10 cellular contexts compared by ENCODE assay signal in genomic region chr6:37130704-37131103, GRCh38. TPM values are rescaled to one million over a fixed set of nuclear protein-coding genes. Genes with fewer than 3 reads are reported as not detected.
A peak's percentile ranks its signal among the peaks of the same experiment; 100 is the strongest.
DNase-seq lines count a peak whose midpoint lies in the region; ATAC-seq, FAIRE-seq and TF ChIP-seq lines count a peak whose summit lies in the region.
"Had no signal": no experiment of that assay in that cellular context is flagged by ENCODE, and none has a peak within 500 bp of the region (broad histone marks: within the 10 kb centered on the region; RNA-seq: fewer than 3 reads in every experiment).

No MANE protein-coding gene starts in this region.

- no peak overlapping the region for H3K18ac ChIP-seq in H1 (ENCODE audit: extremely low read depth, low read length)
- H3K18ac ChIP-seq in mesendoderm (ENCODE audit: low read length) = peak overlapping the region; percentile 11

- peaks cover under 1% of the 10 kb centered on the region; the same call in 1 of the 2 replicates for H3K23me2 ChIP-seq in H1 (ENCODE audit: low read depth, low read length)

- no peak overlapping the region for H3K27ac ChIP-seq in H1 (ENCODE audit: low read depth, low read length)
- H3K27ac ChIP-seq in mesendoderm (ENCODE audit: low read depth, low read length) = no peak overlapping the region
- H3K27ac ChIP-seq: BLaER1 had no signal

- H3K4me1 ChIP-seq in H1 (replicated peaks in 1 of 4; ENCODE audit: control insufficient read depth in 3 of 4, insufficient read depth in 4 of 4, low read length in 3 of 4) = peaks cover 22 to 49% (median 34%) of the 10 kb centered on the region in 4 experiments
- peaks cover 26% of the 10 kb centered on the region for H3K4me1 ChIP-seq in mesendoderm (ENCODE audit: control insufficient read depth, low read depth, low read length)
- H3K4me1 ChIP-seq: BLaER1 had no signal

- H3K9me3 ChIP-seq in H1 (ENCODE audit: insufficient read depth in 2 of 2, low read depth in 1 of 2, low read length in 1 of 2) = no peaks in the 10 kb centered on the region
- H3K9me3 ChIP-seq: BLaER1 had no signal

- peaks cover 10% of the 10 kb centered on the region for H3K4me1 Mint-ChIP-seq in activated naive CD8-positive, alpha-beta T cell treated with anti-CD3 and anti-CD28 coated beads, Interleukin-2, amount 10 ng/mL, durations not matched to agents 7 days and 5 days
- peaks cover 16% of the 10 kb centered on the region for H3K4me1 Mint-ChIP-seq in activated naive CD8-positive, alpha-beta T cell treated with anti-CD3 and anti-CD28 coated beads, Interleukin-2, amount 50 U/mL, for 24 hours

- FAIRE-seq in H1 (lab: Jason Lieb, UNC) (no peak), H54 (lab: Jason Lieb, UNC) (no peak)

- H3K4me3 ChIP-seq in H1 (ENCODE audit: extremely low read depth in 1 of 4, insufficient read depth in 2 of 4, low read depth in 3 of 4, low read length in 4 of 4) (no peak overlapping the region), mesendoderm (ENCODE audit: low read length) (no peak overlapping the region)
- H3K4me3 ChIP-seq: BLaER1 had no signal

- no peak overlapping the region for H3K23ac ChIP-seq in H1 (ENCODE audit: insufficient read length)
- H3K23ac ChIP-seq in mesendoderm (ENCODE audit: low read length) = no peak overlapping the region

- H2AK5ac ChIP-seq in H1 (ENCODE audit: low read depth, low read length) (no peak overlapping the region), mesendoderm (ENCODE audit: low read length) (no peak overlapping the region)

- no peak overlapping the region for H4K91ac ChIP-seq in H1 (replicated peaks; ENCODE audit: insufficient read length, low read length)

- WGBS in H1 (ENCODE audit: extremely low coverage in 1 of 2, insufficient coverage in 1 of 2, insufficient read length in 1 of 2, insufficient replicate concordance in 2 of 2, low coverage in 1 of 2, low lambda C conversion rate in 2 of 2, missing lambda C conversion rate in 1 of 2), 2 experiments = 94% methylated on average over 3 of the region's 3 CpGs; no CpG with 5 or more reads in 1 of the 2 experiments
- no CpG with 5 or more reads among the region's 3 CpGs for WGBS in mesendoderm (ENCODE audit: extremely low coverage, insufficient coverage, low lambda C conversion rate)

- CTCF ChIA-PET in H1 (lab: Charles Lee; ENCODE audit: partially characterized antibody) = interaction anchor here (0.7 to 5.1 kb wide), 13 partner anchors 10 to 113 kb away, joined by 3 to 39 read pairs (median 5); partner anchors contain the start of gene PIM1

- H3K79me1 ChIP-seq in H1 (ENCODE audit: low read depth, low read length) = peaks cover 8% of the 10 kb centered on the region; the same call in 1 of the 2 replicates
- peaks cover 3% of the 10 kb centered on the region for H3K79me1 ChIP-seq in mesendoderm (ENCODE audit: low read length)

- no peak for TF ChIP-seq CTCF in H1 (IDR thresholded peaks at IDR 0.05; ENCODE audit: control extremely low read depth in 1 of 3, insufficient read depth in 1 of 3, low read depth in 1 of 3, low read length in 3 of 3)

- H3K36me3 Mint-ChIP-seq in activated naive CD8-positive, alpha-beta T cell treated with anti-CD3 and anti-CD28 coated beads, Interleukin-2, amount 10 ng/mL, durations not matched to agents 7 days and 5 days = no peaks in the 10 kb centered on the region
- H3K36me3 Mint-ChIP-seq in activated naive CD8-positive, alpha-beta T cell treated with anti-CD3 and anti-CD28 coated beads, Interleukin-2, amount 50 U/mL, for 24 hours (ENCODE audit: low read depth) = no peaks in the 10 kb centered on the region

- H3K14ac ChIP-seq in H1 (ENCODE audit: insufficient read length) = no peak overlapping the region

- H2BK15ac ChIP-seq in H1 (ENCODE audit: low read length) (no peak overlapping the region), mesendoderm (replicated peaks; ENCODE audit: low read depth) (no peak overlapping the region)

- ATAC-seq in activated naive CD8-positive, alpha-beta T cell treated with anti-CD3 and anti-CD28 coated beads, Interleukin-2, amount 10 ng/mL, durations not matched to agents 7 days and 5 days (ENCODE audit: low read depth) = no peak
- no peak for ATAC-seq in activated naive CD8-positive, alpha-beta T cell treated with anti-CD3 and anti-CD28 coated beads, Interleukin-2, amount 50 U/mL, for 24 hours
- ATAC-seq in HG03135 (IDR thresholded peaks at IDR 0.05; ENCODE audit: unreplicated experiment) = no peak

- no peak overlapping the region for H2BK20ac ChIP-seq in H1 (ENCODE audit: low read length)

- peaks cover 9% of the 10 kb centered on the region for H3K27me3 Mint-ChIP-seq in activated naive CD8-positive, alpha-beta T cell treated with anti-CD3 and anti-CD28 coated beads, Interleukin-2, amount 10 ng/mL, durations not matched to agents 7 days and 5 days
- H3K27me3 Mint-ChIP-seq in activated naive CD8-positive, alpha-beta T cell treated with anti-CD3 and anti-CD28 coated beads, Interleukin-2, amount 50 U/mL, for 24 hours = peaks cover 5% of the 10 kb centered on the region

- H3K36me3 ChIP-seq in H1 (ENCODE audit: control insufficient read depth in 2 of 4, insufficient read depth in 4 of 4, low read length in 3 of 4) (peaks cover 0 to 45% (median 1%) of the 10 kb centered on the region in 4 experiments; a peak in 2 of 8 replicates), mesendoderm (ENCODE audit: control insufficient read depth, insufficient read depth, low read length) (no peaks in the 10 kb centered on the region)
- H3K36me3 ChIP-seq: BLaER1 had no signal

- no peak overlapping the region for H2AFZ ChIP-seq in H1 (ENCODE audit: low read length)

- H3K9ac ChIP-seq in H1 (replicated peaks in 1 of 4; ENCODE audit: extremely low read depth in 1 of 4, low read depth in 3 of 4, low read length in 3 of 4) (no peak overlapping the region), mesendoderm (ENCODE audit: low read length) (peak overlapping the region; percentile 18)
- H3K9ac ChIP-seq: BLaER1 had no signal

- H2BK12ac ChIP-seq in H1 (ENCODE audit: low read depth, low read length) = peak overlapping the region; percentile 20; the same call in 1 of the 2 replicates

- no peak overlapping the region for H4K5ac ChIP-seq in H1 (ENCODE audit: insufficient read length, low read depth, low read length)
- H4K5ac ChIP-seq in mesendoderm (ENCODE audit: low read length) = no peak overlapping the region

- H2BK5ac ChIP-seq in H1 (ENCODE audit: low read depth, low read length) = no peak overlapping the region
- H2BK5ac ChIP-seq in mesendoderm (ENCODE audit: low read length) = peak overlapping the region; percentile 11

- POLR2A ChIA-PET in activated naive CD8-positive, alpha-beta T cell treated with anti-CD3 and anti-CD28 coated beads, Interleukin-2, amount 10 ng/mL, durations not matched to agents 7 days and 5 days (lab: Charles Lee) = no interaction called here
- POLR2A ChIA-PET in H1 (lab: Charles Lee; ENCODE audit: partially characterized antibody) = interaction anchor here (0.7 to 39.1 kb wide), 7 partner anchors 9 to 90 kb away, joined by 3 to 1024 read pairs (median 4); partner anchors contain the start of gene PIM1

- no peak overlapping the region for H2BK120ac ChIP-seq in H1 (replicated peaks; ENCODE audit: low read depth, low read length)
- peak overlapping the region; percentile 54 for H2BK120ac ChIP-seq in mesendoderm (ENCODE audit: low read depth, low read length)

- no peak overlapping the region for H3K4me3 Mint-ChIP-seq in activated naive CD8-positive, alpha-beta T cell treated with anti-CD3 and anti-CD28 coated beads, Interleukin-2, amount 10 ng/mL, durations not matched to agents 7 days and 5 days
- no peak overlapping the region for H3K4me3 Mint-ChIP-seq in activated naive CD8-positive, alpha-beta T cell treated with anti-CD3 and anti-CD28 coated beads, Interleukin-2, amount 50 U/mL, for 24 hours

- no peak for TF ChIP-seq RAD21 in H1 (IDR thresholded peaks at IDR 0.05 in 1 of 2, conservative IDR thresholded peaks at IDR 0.05 in 1 of 2; ENCODE audit: low read depth in 2 of 2, low read length in 2 of 2)

- no peaks in the 10 kb centered on the region for H3K9me3 Mint-ChIP-seq in activated naive CD8-positive, alpha-beta T cell treated with anti-CD3 and anti-CD28 coated beads, Interleukin-2, amount 10 ng/mL, durations not matched to agents 7 days and 5 days
- H3K9me3 Mint-ChIP-seq in activated naive CD8-positive, alpha-beta T cell treated with anti-CD3 and anti-CD28 coated beads, Interleukin-2, amount 50 U/mL, for 24 hours = no peaks in the 10 kb centered on the region

- H3K27me3 ChIP-seq in H1 (replicated peaks in 1 of 4; ENCODE audit: control insufficient read depth in 3 of 4, extremely low read depth in 1 of 4, insufficient read depth in 3 of 4, low read length in 3 of 4) = no peaks in the 10 kb centered on the region
- no peaks in the 10 kb centered on the region for H3K27me3 ChIP-seq in mesendoderm (ENCODE audit: insufficient read depth, low read length, poor library complexity)
- H3K27me3 ChIP-seq: BLaER1 had no signal

- H3K56ac ChIP-seq in H1 (replicated peaks; ENCODE audit: insufficient read length, low read depth, low read length) = no peak overlapping the region
- peak overlapping the region; percentile 74 for H3K56ac ChIP-seq in mesendoderm (ENCODE audit: low read length)

- peaks cover 11 to 64% of the 10 kb centered on the region in 2 experiments for H3K79me2 ChIP-seq in H1 (ENCODE audit: control insufficient read depth in 1 of 2, insufficient read depth in 2 of 2, low read length in 2 of 2)
- peaks cover 17% of the 10 kb centered on the region for H3K79me2 ChIP-seq in mesendoderm (ENCODE audit: control insufficient read depth, insufficient read depth, low read length)

- no peak for DNase-seq in activated naive CD8-positive, alpha-beta T cell treated with anti-CD3 and anti-CD28 coated beads, Interleukin-2, amount 10 ng/mL, durations not matched to agents 7 days and 5 days
- DNase-seq in activated naive CD8-positive, alpha-beta T cell treated with anti-CD3 and anti-CD28 coated beads, Interleukin-2, amount 50 U/mL, for 24 hours = no peak
- no peak for DNase-seq in H1 (ENCODE audit: low read depth in 1 of 2, low spot score in 2 of 2)
- DNase-seq in mesendoderm = no peak
- DNase-seq in H54 (ENCODE audit: insufficient read length, low spot score) = no peak
- DNase-seq in pons (ENCODE audit: low spot score) = no peak
- no peak for DNase-seq in COR-L47 (lab: John Stamatoyannopoulos, UW)
- DNase-seq: effector CD4-positive, alpha-beta T cell had no signal

- H3K27ac Mint-ChIP-seq in activated naive CD8-positive, alpha-beta T cell treated with anti-CD3 and anti-CD28 coated beads, Interleukin-2, amount 10 ng/mL, durations not matched to agents 7 days and 5 days = peak overlapping the region; percentile 61
- H3K27ac Mint-ChIP-seq in activated naive CD8-positive, alpha-beta T cell treated with anti-CD3 and anti-CD28 coated beads, Interleukin-2, amount 50 U/mL, for 24 hours = no peak overlapping the region

- peaks cover 0 to 1% of the 10 kb centered on the region in 2 experiments for H4K20me1 ChIP-seq in H1 (replicated peaks in 1 of 2; ENCODE audit: control insufficient read depth in 1 of 2, insufficient read depth in 2 of 2, low read length in 2 of 2)
- H4K20me1 ChIP-seq: BLaER1 had no signal

- H3K4ac ChIP-seq in H1 (replicated peaks; ENCODE audit: insufficient read length, low read depth, low read length) (no peak overlapping the region), mesendoderm (ENCODE audit: low read depth, low read length) (peak overlapping the region; percentile 40)

- TF ChIP-seq POLR2A in H1 (IDR thresholded peaks at IDR 0.05; ENCODE audit: control extremely low read depth in 1 of 2, low read depth in 2 of 2, low read length in 2 of 2) = no peak
- TF ChIP-seq POLR2A in H54 (IDR thresholded peaks at IDR 0.05; ENCODE audit: low read depth, low read length) = no peak

- no peak for TF ChIP-seq EP300 in H1 (IDR thresholded peaks at IDR 0.05; ENCODE audit: borderline replicate concordance in 1 of 2, low read depth in 2 of 2, low read length in 2 of 2)

- H4K8ac ChIP-seq in H1 (ENCODE audit: extremely low read depth, insufficient read depth, low read length) (no peak overlapping the region), mesendoderm (ENCODE audit: low read depth, low read length) (no peak overlapping the region)

- no peak overlapping the region; a peak in 1 of 4 replicates for H3K4me2 ChIP-seq in H1 (ENCODE audit: insufficient read depth in 1 of 2, low read depth in 2 of 2, low read length in 2 of 2)
- H3K4me2 ChIP-seq in mesendoderm (ENCODE audit: low read length) = no peak overlapping the region
- H3K4me2 ChIP-seq: BLaER1 had no signal

RNA-seq across cellular contexts. Expression of gene PIM1, which starts 39.2 kb away (rescaled TPM):
- total RNA-seq in activated naive CD8-positive, alpha-beta T cell treated with anti-CD3 and anti-CD28 coated beads, Interleukin-2, amount 10 ng/mL, durations not matched to agents 7 days and 5 days = 100 to 1,000 TPM; 428 to 445 TPM
- 94.1 and 94.9 TPM in 2 replicates for total RNA-seq in H1 (2021; fragmentation: NEBNext Ultra II Directional; extraction: Animal tissue kit (Norgen Biotek cat#: 25700))
- 25.5 and 42.7 TPM in 2 replicates for polyA plus RNA-seq in H1 (2011; rRNA removed)
- 37.3 TPM for polyA plus RNA-seq in H1 (2011; cell fraction: cytosol; rRNA removed)
- 72.2 TPM for polyA plus RNA-seq in H1 (2011; cell fraction: nucleus; rRNA removed)
- polyA plus RNA-seq in H1 (2012, experiment 1 of 2) = 46.3 to 53.0 TPM (median 51.3 TPM) in 4 replicates
- polyA plus RNA-seq in H1 (2012, experiment 2 of 2) = 57.3 TPM
- polyA plus RNA-seq in H1 (2013, experiment 1 of 2) = 57.8 TPM
- 62.4 TPM for polyA plus RNA-seq in H1 (2013, experiment 2 of 2)
- polyA minus RNA-seq in H1 (2011; rRNA and poly(A)+ RNA removed) = 39.5 and 58.4 TPM in 2 replicates
- 29.6 TPM for polyA minus RNA-seq in H1 (2011; cell fraction: cytosol; rRNA and poly(A)+ RNA removed)
- polyA minus RNA-seq in H1 (2011; cell fraction: nucleus; rRNA and poly(A)+ RNA removed) = 30.4 TPM
- 153 TPM for polyA plus RNA-seq in mesendoderm (2013, experiment 1 of 2)
- polyA plus RNA-seq in mesendoderm (2013, experiment 2 of 2) = 150 TPM
